8 cellular contexts compared by ENCODE assay signal in genomic region chr12:110282956-110283817, GRCh38. TPM values are rescaled to one million over a fixed set of nuclear protein-coding genes. Genes with fewer than 3 reads are reported as not detected.
DNase-seq lines count a peak whose midpoint lies in the region; ATAC-seq and TF ChIP-seq lines count a peak whose summit lies in the region.

No MANE protein-coding gene starts in this region.

- no peaks in the 10 kb centered on the region for H3K9me3 Mint-ChIP-seq in stimulated activated naive CD8-positive, alpha-beta T cell treated with anti-CD3 and anti-CD28 coated beads, Interleukin-15, Interleukin-2, amounts not matched to agents 100 ng/mL and 50 ng/mL, for 24 hours

- no peak for TF ChIP-seq CTCF in lower lobe of right lung (IDR thresholded peaks at IDR 0.05)

- H3K4me1 Mint-ChIP-seq in stimulated activated naive CD8-positive, alpha-beta T cell treated with anti-CD3 and anti-CD28 coated beads, Interleukin-15, Interleukin-2, amounts not matched to agents 100 ng/mL and 50 ng/mL, for 24 hours (ENCODE audit: low read depth): peaks cover 69% of the 10 kb centered on the region

- H3K4me1 ChIP-seq in adipocyte (ENCODE audit: control insufficient read depth, insufficient read depth, low read length) (peaks cover 45% of the 10 kb centered on the region), lower lobe of right lung (peaks cover 60% of the 10 kb centered on the region)

- intact Hi-C loops in lower lobe of right lung (cut with DNase I): no loop called here

- no peaks in the 10 kb centered on the region for H3K27me3 Mint-ChIP-seq in stimulated activated naive CD8-positive, alpha-beta T cell treated with anti-CD3 and anti-CD28 coated beads, Interleukin-15, Interleukin-2, amounts not matched to agents 100 ng/mL and 50 ng/mL, for 24 hours

- H3K4me3 ChIP-seq in adipocyte (ENCODE audit: low read length): peak overlapping the region; percentile 85
- peak overlapping the region; percentile 95 for H3K4me3 ChIP-seq in lower lobe of right lung

- H3K27ac ChIP-seq in lower lobe of right lung: no peak overlapping the region

- H3K9me3 ChIP-seq in adipocyte (ENCODE audit: control insufficient read depth, low read length) (no peaks in the 10 kb centered on the region), lower lobe of right lung (no peaks in the 10 kb centered on the region)

- ATAC-seq in stimulated activated naive CD8-positive, alpha-beta T cell treated with anti-CD3 and anti-CD28 coated beads, Interleukin-15, Interleukin-2, amounts not matched to agents 100 U/mL and 50 U/mL, for 24 hours: no peak
- no peak for ATAC-seq in lower lobe of right lung
- no peak for ATAC-seq in HG02870 (IDR thresholded peaks at IDR 0.05; ENCODE audit: unreplicated experiment)

- H3K36me3 ChIP-seq in adipocyte (ENCODE audit: control insufficient read depth, insufficient read depth, low read length, severe bottlenecking) (peaks cover 34% of the 10 kb centered on the region), lower lobe of right lung (peaks cover 31% of the 10 kb centered on the region)

- peaks cover 59% of the 10 kb centered on the region for H3K36me3 Mint-ChIP-seq in stimulated activated naive CD8-positive, alpha-beta T cell treated with anti-CD3 and anti-CD28 coated beads, Interleukin-15, Interleukin-2, amounts not matched to agents 100 ng/mL and 50 ng/mL, for 24 hours (ENCODE audit: low read depth)

- peak overlapping the region; percentile 95 for H3K4me3 Mint-ChIP-seq in stimulated activated naive CD8-positive, alpha-beta T cell treated with anti-CD3 and anti-CD28 coated beads, Interleukin-15, Interleukin-2, amounts not matched to agents 100 ng/mL and 50 ng/mL, for 24 hours

- peak overlapping the region; percentile 98 for H3K9ac ChIP-seq in adipocyte (ENCODE audit: low read length)

- peak overlapping the region; percentile 95 for H3K27ac Mint-ChIP-seq in stimulated activated naive CD8-positive, alpha-beta T cell treated with anti-CD3 and anti-CD28 coated beads, Interleukin-15, Interleukin-2, amounts not matched to agents 100 ng/mL and 50 ng/mL, for 24 hours

- H3K27me3 ChIP-seq in adipocyte (replicated peaks; ENCODE audit: control insufficient read depth, insufficient read depth, low read length): no peaks in the 10 kb centered on the region
- no peaks in the 10 kb centered on the region for H3K27me3 ChIP-seq in lower lobe of right lung (ENCODE audit: low read depth)

- DNase-seq in stimulated activated naive CD8-positive, alpha-beta T cell treated with anti-CD3 and anti-CD28 coated beads, Interleukin-15, Interleukin-2, amounts not matched to agents 100 U/mL and 50 U/mL, for 24 hours: no peak
- DNase-seq in adipocyte (ENCODE audit: low read depth) (peak; percentile 49), lower lobe of right lung (no peak), GM19238 (ENCODE audit: insufficient read length, low spot score) (no peak), NCI-H2196 (lab: John Stamatoyannopoulos, UW; ENCODE audit: unreplicated experiment) (no peak), KG1 (lab: John Stamatoyannopoulos, UW) (no peak)

RNA-seq across cellular contexts. Expression of gene ATP2A2, which starts 2.1 kb away (rescaled TPM):
- 156 TPM for total RNA-seq in lower lobe of right lung
